In genomic region chr4:126757219-126757618, GRCh38 we compare ENCODE assay signal across 17 cellular contexts.
A peak's percentile ranks its signal among the peaks of the same experiment; 100 is the strongest.
DNase-seq lines count a peak whose midpoint lies in the region; ATAC-seq, FAIRE-seq and TF ChIP-seq lines count a peak whose summit lies in the region.
"Had no signal": no experiment of that assay in that cellular context is flagged by ENCODE, and none has a peak within 500 bp of the region (broad histone marks: within the 10 kb centered on the region; RNA-seq: fewer than 3 reads in every experiment).

No MANE protein-coding gene starts in this region.

- H3F3A ChIP-seq in MM.1S (ENCODE audit: insufficient read depth, low read length): no peaks in the 10 kb centered on the region

- no peaks in the 10 kb centered on the region for H4K20me1 ChIP-seq in MM.1S (ENCODE audit: insufficient read depth, low read length)
- H4K20me1 ChIP-seq in astrocyte (ENCODE audit: insufficient read depth, low read length): no peaks in the 10 kb centered on the region

- no peak for ATAC-seq in GM21526 (IDR thresholded peaks at IDR 0.05; ENCODE audit: low FRiP score, unreplicated experiment)

- H3K79me2 ChIP-seq in MM.1S (ENCODE audit: low read length) (no peaks in the 10 kb centered on the region), astrocyte (ENCODE audit: insufficient read depth, low read length) (no peaks in the 10 kb centered on the region)

- no peaks in the 10 kb centered on the region for H3K9me2 ChIP-seq in MM.1S (replicated peaks; ENCODE audit: insufficient read depth, low read length)

- H3K27me3 Mint-ChIP-seq in astrocyte (ENCODE audit: low read depth, unreplicated experiment): no peaks in the 10 kb centered on the region
- H3K27me3 Mint-ChIP-seq: CD4-positive, alpha-beta T cell; IgD-negative memory B cell had no signal

- H3K27me3 ChIP-seq in MM.1S (replicated peaks; ENCODE audit: insufficient read depth, low read length): no peaks in the 10 kb centered on the region
- no peaks in the 10 kb centered on the region for H3K27me3 ChIP-seq in astrocyte (ENCODE audit: insufficient read depth, low read length)
- H3K27me3 ChIP-seq: BE2C had no signal

- H3K36me3 ChIP-seq in MM.1S (replicated peaks; ENCODE audit: insufficient read depth, low read length) (no peaks in the 10 kb centered on the region), astrocyte (ENCODE audit: insufficient read depth, low read length) (no peaks in the 10 kb centered on the region)
- H3K36me3 ChIP-seq: BE2C had no signal

- TF ChIP-seq CTCF in MM.1S (IDR thresholded peaks at IDR 0.05; ENCODE audit: low read length) (no peak), astrocyte (IDR thresholded peaks at IDR 0.05; ENCODE audit: insufficient read depth, low read depth, low read length) (no peak)

- no peaks in the 10 kb centered on the region for H3K9me3 ChIP-seq in MM.1S (replicated peaks; ENCODE audit: insufficient read depth, low read length)
- no peaks in the 10 kb centered on the region for H3K9me3 ChIP-seq in astrocyte (ENCODE audit: insufficient read depth, low read depth, low read length)
- H3K9me3 ChIP-seq: BE2C had no signal

- H3K4me3 ChIP-seq in MM.1S (ENCODE audit: low read length): no peak overlapping the region
- H3K4me3 ChIP-seq in astrocyte (ENCODE audit: insufficient read depth, low read depth, low read length): no peak overlapping the region

- H3K27ac Mint-ChIP-seq in astrocyte (ENCODE audit: unreplicated experiment): no peak overlapping the region
- H3K27ac Mint-ChIP-seq: CD4-positive, alpha-beta T cell; IgD-negative memory B cell had no signal

- H3K9me3 Mint-ChIP-seq in astrocyte (ENCODE audit: unreplicated experiment): no peaks in the 10 kb centered on the region
- H3K9me3 Mint-ChIP-seq: IgD-negative memory B cell had no signal

- no peak overlapping the region for H2AFZ ChIP-seq in MM.1S (ENCODE audit: low read length)
- H2AFZ ChIP-seq in astrocyte (ENCODE audit: low read depth, low read length): no peak overlapping the region

- H3K36me3 Mint-ChIP-seq in astrocyte (ENCODE audit: low read depth, unreplicated experiment): no peaks in the 10 kb centered on the region
- H3K36me3 Mint-ChIP-seq: IgD-negative memory B cell had no signal

- H3K9ac ChIP-seq in MM.1S (ENCODE audit: low read length): no peak overlapping the region
- no peak overlapping the region for H3K9ac ChIP-seq in astrocyte (ENCODE audit: low read length)

- H3K4me2 ChIP-seq in MM.1S (ENCODE audit: low read depth, low read length): no peak overlapping the region
- no peak overlapping the region for H3K4me2 ChIP-seq in astrocyte (ENCODE audit: low read length)

- H3K27ac ChIP-seq in MM.1S (ENCODE audit: low read length): no peak overlapping the region
- H3K27ac ChIP-seq in astrocyte (ENCODE audit: low read depth, low read length): no peak overlapping the region
- H3K27ac ChIP-seq: RWPE1 had no signal

- H3K4me3 Mint-ChIP-seq in astrocyte (ENCODE audit: unreplicated experiment): no peak overlapping the region
- H3K4me3 Mint-ChIP-seq: CD4-positive, alpha-beta T cell; IgD-negative memory B cell had no signal

- FAIRE-seq in astrocyte (lab: Jason Lieb, UNC): no peak

- DNase-seq in MM.1S (peak; percentile 20), astrocyte (ENCODE audit: low read depth) (peak; percentile 73), foreskin melanocyte (peak; percentile 35), renal cortical epithelial cell (ENCODE audit: low read depth) (peak; percentile 15), NCI-H345 treated with DMSO at 0.1 percent for 48 hours (lab: John Stamatoyannopoulos, UW; ENCODE audit: unreplicated experiment) (no peak)
- no peak for DNase-seq in activated naive CD4-positive, alpha-beta T cell (lab: John Stamatoyannopoulos, UW)
- DNase-seq: BE2C; Calu3; CD4-positive, alpha-beta T cell; HCEC 1CT; MV-4-11; NCI-H1417; NCI-H1930; NCI-H446 treated with DMSO at 0.1 percent for 48 hours had no signal

- peaks cover 4% of the 10 kb centered on the region for H3K4me1 Mint-ChIP-seq in astrocyte (ENCODE audit: low read depth, unreplicated experiment)
- H3K4me1 Mint-ChIP-seq: IgD-negative memory B cell had no signal

- no peaks in the 10 kb centered on the region for H3K4me1 ChIP-seq in MM.1S (ENCODE audit: low read length)
- no peaks in the 10 kb centered on the region for H3K4me1 ChIP-seq in astrocyte (ENCODE audit: insufficient read depth, low read length)
- H3K4me1 ChIP-seq: BE2C had no signal

Comparison
In these comparisons a context has a peak if more than half of its experiments do, and no peak if none do; other contexts are left out.
1. DNase-seq: peak in MM.1S (single experiment), astrocyte (single experiment), foreskin melanocyte (single experiment) and renal cortical epithelial cell (single experiment); none in NCI-H345 treated with DMSO at 0.1 percent for 48 hours (single experiment) and activated naive CD4-positive, alpha-beta T cell (0 of 4).